ENCODE assay signal across 8 cellular contexts in the genomic region with DNA sequence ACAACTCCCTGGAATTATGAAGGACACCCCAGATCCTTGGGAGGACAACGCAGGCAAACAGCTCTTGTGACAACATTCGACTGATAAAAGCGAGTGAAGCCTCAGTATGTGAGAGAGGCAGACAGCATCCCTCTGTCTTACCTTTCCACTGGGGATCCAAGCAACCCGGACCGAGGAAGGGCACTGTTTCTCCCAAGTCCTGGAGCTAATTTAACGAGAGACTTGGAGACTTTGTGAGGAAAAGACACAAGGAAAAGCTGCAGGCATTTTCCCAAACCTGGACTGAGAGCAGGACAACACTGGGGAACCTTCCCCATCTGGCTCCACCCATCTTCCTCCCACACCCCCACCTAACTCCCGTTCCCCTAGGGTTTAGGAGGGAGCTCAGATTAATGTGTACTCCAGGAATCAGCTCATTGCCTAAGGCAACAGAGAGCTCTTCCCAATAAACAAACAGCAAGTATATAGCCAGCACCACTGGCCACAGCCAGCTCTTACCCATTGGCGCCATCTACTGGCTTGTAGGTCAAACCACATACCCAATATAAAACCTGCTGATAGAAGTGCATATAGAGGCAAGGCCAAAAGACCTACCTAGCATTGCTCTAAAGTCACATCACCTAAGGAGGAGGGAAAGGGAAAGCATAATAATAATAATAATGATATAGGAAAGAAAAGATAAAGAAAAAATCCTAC.
DNase-seq lines count a peak whose midpoint lies in the region; ATAC-seq, FAIRE-seq and TF ChIP-seq lines count a peak whose summit lies in the region.
"Not testable (repeated sequence)": the region's sequence is repeated elsewhere in the genome, so short reads cannot be mapped to it uniquely, and the experiment has no call there.

No MANE protein-coding gene starts in this region.

- H3K27ac Mint-ChIP-seq in activated naive CD4-positive, alpha-beta T cell treated with anti-CD3 and anti-CD28 coated beads for 36 hours; type B pancreatic cell: not testable (repeated sequence)

- H3K36me3 ChIP-seq in SJSA1 = not testable (repeated sequence)

- H3K27me3 Mint-ChIP-seq in activated naive CD4-positive, alpha-beta T cell treated with anti-CD3 and anti-CD28 coated beads for 36 hours (ENCODE audit: low read depth); type B pancreatic cell: not testable (repeated sequence)

- peak; percentile 80 for TF ChIP-seq CTCF in type B pancreatic cell (conservative IDR thresholded peaks at IDR 0.05)

- not testable (repeated sequence) for H3K9me3 Mint-ChIP-seq in activated naive CD4-positive, alpha-beta T cell treated with anti-CD3 and anti-CD28 coated beads for 36 hours; type B pancreatic cell

- ATAC-seq in HG02763 (IDR thresholded peaks at IDR 0.05; ENCODE audit: unreplicated experiment) = peak; percentile 59

- H3K36me3 Mint-ChIP-seq in activated naive CD4-positive, alpha-beta T cell treated with anti-CD3 and anti-CD28 coated beads for 36 hours (ENCODE audit: low read depth); type B pancreatic cell: not testable (repeated sequence)

- not testable (repeated sequence) for H3K4me3 Mint-ChIP-seq in activated naive CD4-positive, alpha-beta T cell treated with anti-CD3 and anti-CD28 coated beads for 36 hours
- H3K4me3 Mint-ChIP-seq in type B pancreatic cell = peak overlapping the region; percentile 77

- H3K27ac ChIP-seq in SJSA1 = not testable (repeated sequence)

- TF ChIP-seq POLR2A in GM12891 (IDR thresholded peaks at IDR 0.05; ENCODE audit: low read depth, low read length) = not testable (repeated sequence)

- H3K27me3 ChIP-seq in SJSA1 (replicated peaks) = not testable (repeated sequence)

- H3K4me1 Mint-ChIP-seq in activated naive CD4-positive, alpha-beta T cell treated with anti-CD3 and anti-CD28 coated beads for 36 hours (ENCODE audit: low read depth); type B pancreatic cell (ENCODE audit: unreplicated experiment): not testable (repeated sequence)

- H3K4me3 ChIP-seq in SJSA1 = not testable (repeated sequence)

- H3K9me3 ChIP-seq in SJSA1 (replicated peaks) = not testable (repeated sequence)

- peak; percentile 93 for FAIRE-seq in GM12891 (lab: Jason Lieb, UNC)

- CTCF ChIA-PET in activated naive CD4-positive, alpha-beta T cell treated with anti-CD3 and anti-CD28 coated beads for 36 hours (lab: Charles Lee) = not testable (repeated sequence)

- H3K4me1 ChIP-seq in SJSA1 (replicated peaks) = not testable (repeated sequence)

- DNase-seq in GM12891 (ENCODE audit: insufficient read length, low spot score); type B pancreatic cell (ENCODE audit: extremely low spot score, unreplicated experiment): not testable (repeated sequence)
- DNase-seq in NCI-H1092 treated with DMSO at 0.1 percent for 48 hours (lab: John Stamatoyannopoulos, UW) (peak; percentile 31), SJSA1 (ENCODE audit: low read depth in 1 of 2, low spot score in 2 of 2) (peak; percentile 1 to 46), glomerular endothelial cell (ENCODE audit: extremely low read depth, low read depth, low spot score) (peak; percentile 23), occipital lobe (lab: John Stamatoyannopoulos, UW) (peak; percentile 30)
- DNase-seq in activated naive CD4-positive, alpha-beta T cell treated with anti-CD3 and anti-CD28 coated beads for 36 hours = peak; percentile 58

- intact Hi-C loops in activated naive CD4-positive, alpha-beta T cell treated with anti-CD3 and anti-CD28 coated beads for 36 hours (cut with micrococcal nuclease) = loop anchor here (5.0 kb wide), 3 partner anchors 44 to 216 kb away; partner anchors contain the start of genes NEK5 and VPS36
